Comparison of ENCODE assay signal across 1 cellular context in the genomic region with DNA sequence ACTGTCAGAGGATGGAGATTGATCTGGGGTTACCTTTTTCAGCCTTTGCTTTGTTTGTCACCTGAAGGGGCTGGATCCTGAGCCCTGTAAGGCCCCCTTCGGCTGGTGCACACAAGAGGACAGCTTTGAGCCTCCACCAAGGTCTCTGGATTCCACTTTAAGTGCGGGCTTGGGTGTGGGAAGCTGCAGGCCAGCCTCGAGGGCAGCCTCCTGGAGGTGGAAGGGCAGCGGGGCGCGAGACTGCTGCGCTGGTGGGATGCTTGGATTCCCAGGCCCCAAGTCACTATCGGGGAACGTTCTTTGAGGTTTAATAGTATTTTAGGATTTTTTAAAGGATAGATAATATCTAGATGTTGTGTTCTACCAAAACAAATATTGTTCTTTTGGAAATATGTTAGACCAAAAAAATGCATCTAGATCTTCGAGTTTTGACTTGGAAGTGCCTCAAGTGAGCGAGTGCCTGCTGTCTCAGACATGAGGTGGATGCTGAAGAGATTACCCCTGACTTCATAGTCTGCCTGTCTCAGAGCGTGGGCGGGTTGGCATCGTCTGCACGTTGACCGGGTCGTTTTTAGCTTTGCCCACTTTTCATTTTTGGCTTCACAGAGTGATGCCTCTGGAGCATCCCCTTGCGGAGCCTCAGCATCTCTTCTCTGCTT.
TF ChIP-seq lines count a peak whose summit lies in the region.

No MANE protein-coding gene starts in this region.

TF ChIP-seq in WTC11, 78 proteins besides CTCF, POLR2A, EP300 and RAD21 (continued from another document):
- TF ChIP-seq, protein P1, sequence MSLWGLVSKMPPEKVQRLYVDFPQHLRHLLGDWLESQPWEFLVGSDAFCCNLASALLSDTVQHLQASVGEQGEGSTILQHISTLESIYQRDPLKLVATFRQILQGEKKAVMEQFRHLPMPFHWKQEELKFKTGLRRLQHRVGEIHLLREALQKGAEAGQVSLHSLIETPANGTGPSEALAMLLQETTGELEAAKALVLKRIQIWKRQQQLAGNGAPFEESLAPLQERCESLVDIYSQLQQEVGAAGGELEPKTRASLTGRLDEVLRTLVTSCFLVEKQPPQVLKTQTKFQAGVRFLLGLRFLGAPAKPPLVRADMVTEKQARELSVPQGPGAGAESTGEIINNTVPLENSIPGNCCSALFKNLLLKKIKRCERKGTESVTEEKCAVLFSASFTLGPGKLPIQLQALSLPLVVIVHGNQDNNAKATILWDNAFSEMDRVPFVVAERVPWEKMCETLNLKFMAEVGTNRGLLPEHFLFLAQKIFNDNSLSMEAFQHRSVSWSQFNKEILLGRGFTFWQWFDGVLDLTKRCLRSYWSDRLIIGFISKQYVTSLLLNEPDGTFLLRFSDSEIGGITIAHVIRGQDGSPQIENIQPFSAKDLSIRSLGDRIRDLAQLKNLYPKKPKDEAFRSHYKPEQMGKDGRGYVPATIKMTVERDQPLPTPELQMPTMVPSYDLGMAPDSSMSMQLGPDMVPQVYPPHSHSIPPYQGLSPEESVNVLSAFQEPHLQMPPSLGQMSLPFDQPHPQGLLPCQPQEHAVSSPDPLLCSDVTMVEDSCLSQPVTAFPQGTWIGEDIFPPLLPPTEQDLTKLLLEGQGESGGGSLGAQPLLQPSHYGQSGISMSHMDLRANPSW (CRISPR knock-in tag; conservative IDR thresholded peaks at IDR 0.05; ENCODE audit: low read depth), result no peak
- TF ChIP-seq, protein P2, sequence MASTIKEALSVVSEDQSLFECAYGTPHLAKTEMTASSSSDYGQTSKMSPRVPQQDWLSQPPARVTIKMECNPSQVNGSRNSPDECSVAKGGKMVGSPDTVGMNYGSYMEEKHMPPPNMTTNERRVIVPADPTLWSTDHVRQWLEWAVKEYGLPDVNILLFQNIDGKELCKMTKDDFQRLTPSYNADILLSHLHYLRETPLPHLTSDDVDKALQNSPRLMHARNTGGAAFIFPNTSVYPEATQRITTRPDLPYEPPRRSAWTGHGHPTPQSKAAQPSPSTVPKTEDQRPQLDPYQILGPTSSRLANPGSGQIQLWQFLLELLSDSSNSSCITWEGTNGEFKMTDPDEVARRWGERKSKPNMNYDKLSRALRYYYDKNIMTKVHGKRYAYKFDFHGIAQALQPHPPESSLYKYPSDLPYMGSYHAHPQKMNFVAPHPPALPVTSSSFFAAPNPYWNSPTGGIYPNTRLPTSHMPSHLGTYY (CRISPR knock-in tag; IDR thresholded peaks at IDR 0.05), result no peak
- no peak for TF ChIP-seq KAT7 (CRISPR knock-in tag; IDR thresholded peaks at IDR 0.05; ENCODE audit: borderline replicate concordance)
- TF ChIP-seq, protein P3, sequence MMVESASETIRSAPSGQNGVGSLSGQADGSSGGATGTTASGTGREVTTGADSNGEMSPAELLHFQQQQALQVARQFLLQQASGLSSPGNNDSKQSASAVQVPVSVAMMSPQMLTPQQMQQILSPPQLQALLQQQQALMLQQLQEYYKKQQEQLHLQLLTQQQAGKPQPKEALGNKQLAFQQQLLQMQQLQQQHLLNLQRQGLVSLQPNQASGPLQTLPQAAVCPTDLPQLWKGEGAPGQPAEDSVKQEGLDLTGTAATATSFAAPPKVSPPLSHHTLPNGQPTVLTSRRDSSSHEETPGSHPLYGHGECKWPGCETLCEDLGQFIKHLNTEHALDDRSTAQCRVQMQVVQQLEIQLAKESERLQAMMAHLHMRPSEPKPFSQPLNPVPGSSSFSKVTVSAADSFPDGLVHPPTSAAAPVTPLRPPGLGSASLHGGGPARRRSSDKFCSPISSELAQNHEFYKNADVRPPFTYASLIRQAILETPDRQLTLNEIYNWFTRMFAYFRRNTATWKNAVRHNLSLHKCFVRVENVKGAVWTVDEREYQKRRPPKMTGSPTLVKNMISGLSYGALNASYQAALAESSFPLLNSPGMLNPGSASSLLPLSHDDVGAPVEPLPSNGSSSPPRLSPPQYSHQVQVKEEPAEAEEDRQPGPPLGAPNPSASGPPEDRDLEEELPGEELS (CRISPR knock-in tag; IDR thresholded peaks at IDR 0.05), result no peak
- no peak for TF ChIP-seq FOXK1 (CRISPR knock-in tag; IDR thresholded peaks at IDR 0.05)
- TF ChIP-seq, protein P4, sequence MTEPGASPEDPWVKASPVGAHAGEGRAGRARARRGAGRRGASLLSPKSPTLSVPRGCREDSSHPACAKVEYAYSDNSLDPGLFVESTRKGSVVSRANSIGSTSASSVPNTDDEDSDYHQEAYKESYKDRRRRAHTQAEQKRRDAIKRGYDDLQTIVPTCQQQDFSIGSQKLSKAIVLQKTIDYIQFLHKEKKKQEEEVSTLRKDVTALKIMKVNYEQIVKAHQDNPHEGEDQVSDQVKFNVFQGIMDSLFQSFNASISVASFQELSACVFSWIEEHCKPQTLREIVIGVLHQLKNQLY (CRISPR knock-in tag; IDR thresholded peaks at IDR 0.05), result no peak
- no peak for TF ChIP-seq TEAD1 (CRISPR knock-in tag; IDR thresholded peaks at IDR 0.05)
- TF ChIP-seq ZNF263 (CRISPR knock-in tag; IDR thresholded peaks at IDR 0.05; ENCODE audit: low read depth), result no peak
- no peak for TF ChIP-seq NFATC4 (CRISPR knock-in tag; IDR thresholded peaks at IDR 0.05)
- TF ChIP-seq, protein P5, sequence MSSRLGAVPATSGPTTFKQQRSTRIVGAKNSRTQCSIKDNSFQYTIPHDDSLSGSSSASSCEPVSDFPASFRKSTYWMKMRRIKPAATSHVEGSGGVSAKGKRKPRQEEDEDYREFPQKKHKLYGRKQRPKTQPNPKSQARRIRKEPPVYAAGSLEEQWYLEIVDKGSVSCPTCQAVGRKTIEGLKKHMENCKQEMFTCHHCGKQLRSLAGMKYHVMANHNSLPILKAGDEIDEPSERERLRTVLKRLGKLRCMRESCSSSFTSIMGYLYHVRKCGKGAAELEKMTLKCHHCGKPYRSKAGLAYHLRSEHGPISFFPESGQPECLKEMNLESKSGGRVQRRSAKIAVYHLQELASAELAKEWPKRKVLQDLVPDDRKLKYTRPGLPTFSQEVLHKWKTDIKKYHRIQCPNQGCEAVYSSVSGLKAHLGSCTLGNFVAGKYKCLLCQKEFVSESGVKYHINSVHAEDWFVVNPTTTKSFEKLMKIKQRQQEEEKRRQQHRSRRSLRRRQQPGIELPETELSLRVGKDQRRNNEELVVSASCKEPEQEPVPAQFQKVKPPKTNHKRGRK (CRISPR knock-in tag; IDR thresholded peaks at IDR 0.05; ENCODE audit: borderline replicate concordance), result no peak
- no peak for TF ChIP-seq ELF4 (CRISPR knock-in tag; IDR thresholded peaks at IDR 0.05; ENCODE audit: low read depth)
- TF ChIP-seq, protein P6, sequence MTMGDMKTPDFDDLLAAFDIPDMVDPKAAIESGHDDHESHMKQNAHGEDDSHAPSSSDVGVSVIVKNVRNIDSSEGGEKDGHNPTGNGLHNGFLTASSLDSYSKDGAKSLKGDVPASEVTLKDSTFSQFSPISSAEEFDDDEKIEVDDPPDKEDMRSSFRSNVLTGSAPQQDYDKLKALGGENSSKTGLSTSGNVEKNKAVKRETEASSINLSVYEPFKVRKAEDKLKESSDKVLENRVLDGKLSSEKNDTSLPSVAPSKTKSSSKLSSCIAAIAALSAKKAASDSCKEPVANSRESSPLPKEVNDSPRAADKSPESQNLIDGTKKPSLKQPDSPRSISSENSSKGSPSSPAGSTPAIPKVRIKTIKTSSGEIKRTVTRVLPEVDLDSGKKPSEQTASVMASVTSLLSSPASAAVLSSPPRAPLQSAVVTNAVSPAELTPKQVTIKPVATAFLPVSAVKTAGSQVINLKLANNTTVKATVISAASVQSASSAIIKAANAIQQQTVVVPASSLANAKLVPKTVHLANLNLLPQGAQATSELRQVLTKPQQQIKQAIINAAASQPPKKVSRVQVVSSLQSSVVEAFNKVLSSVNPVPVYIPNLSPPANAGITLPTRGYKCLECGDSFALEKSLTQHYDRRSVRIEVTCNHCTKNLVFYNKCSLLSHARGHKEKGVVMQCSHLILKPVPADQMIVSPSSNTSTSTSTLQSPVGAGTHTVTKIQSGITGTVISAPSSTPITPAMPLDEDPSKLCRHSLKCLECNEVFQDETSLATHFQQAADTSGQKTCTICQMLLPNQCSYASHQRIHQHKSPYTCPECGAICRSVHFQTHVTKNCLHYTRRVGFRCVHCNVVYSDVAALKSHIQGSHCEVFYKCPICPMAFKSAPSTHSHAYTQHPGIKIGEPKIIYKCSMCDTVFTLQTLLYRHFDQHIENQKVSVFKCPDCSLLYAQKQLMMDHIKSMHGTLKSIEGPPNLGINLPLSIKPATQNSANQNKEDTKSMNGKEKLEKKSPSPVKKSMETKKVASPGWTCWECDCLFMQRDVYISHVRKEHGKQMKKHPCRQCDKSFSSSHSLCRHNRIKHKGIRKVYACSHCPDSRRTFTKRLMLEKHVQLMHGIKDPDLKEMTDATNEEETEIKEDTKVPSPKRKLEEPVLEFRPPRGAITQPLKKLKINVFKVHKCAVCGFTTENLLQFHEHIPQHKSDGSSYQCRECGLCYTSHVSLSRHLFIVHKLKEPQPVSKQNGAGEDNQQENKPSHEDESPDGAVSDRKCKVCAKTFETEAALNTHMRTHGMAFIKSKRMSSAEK (CRISPR knock-in tag; IDR thresholded peaks at IDR 0.05; ENCODE audit: borderline replicate concordance), result no peak
- TF ChIP-seq TEAD4 (CRISPR knock-in tag; IDR thresholded peaks at IDR 0.05), result no peak
